ENCODE assay signal across 13 cellular contexts in genomic region chr6:106377061-106377540, GRCh38. TPM values are rescaled to one million over a fixed set of nuclear protein-coding genes. Genes with fewer than 3 reads are reported as not detected.
DNase-seq lines count a peak whose midpoint lies in the region; ATAC-seq and TF ChIP-seq lines count a peak whose summit lies in the region.
"Had no signal": no experiment of that assay in that cellular context is flagged by ENCODE, and none has a peak within 500 bp of the region (broad histone marks: within the 10 kb centered on the region; RNA-seq: fewer than 3 reads in every experiment).

No MANE protein-coding gene starts in this region.

- no peak overlapping the region for H2AFZ ChIP-seq in PC-9

- POLR2A ChIA-PET in PC-9 (lab: Charles Lee; ENCODE audit: unreplicated experiment), result no interaction called here

- CTCF ChIA-PET in PC-9 (lab: Charles Lee), result no interaction called here

- H3K36me3 ChIP-seq in esophagus muscularis mucosa (no peaks in the 10 kb centered on the region), PC-9 (ENCODE audit: low read depth) (0 out of 2 replicates have a peak, but pooled peaks cover 8% of the 10 kb centered on the region)
- H3K36me3 ChIP-seq: thoracic aorta had no signal

- H4K20me1 ChIP-seq in PC-9 (ENCODE audit: insufficient read depth), result no peaks in the 10 kb centered on the region

- no peak for TF ChIP-seq POLR2A in esophagus muscularis mucosa (IDR thresholded peaks at IDR 0.05; ENCODE audit: low read depth)

- H3K4me1 ChIP-seq in esophagus muscularis mucosa (no peaks in the 10 kb centered on the region), PC-9 (replicated peaks; ENCODE audit: insufficient read depth) (peaks cover 46% of the 10 kb centered on the region)

- TF ChIP-seq EP300 in esophagus muscularis mucosa (IDR thresholded peaks at IDR 0.05), result no peak

- peak; percentile 58 for ATAC-seq in GM21529 (IDR thresholded peaks at IDR 0.05; ENCODE audit: unreplicated experiment)
- no peak for ATAC-seq in HG02571 (IDR thresholded peaks at IDR 0.05; ENCODE audit: unreplicated experiment)

- H3K9me3 ChIP-seq in esophagus muscularis mucosa (no peaks in the 10 kb centered on the region), PC-9 (ENCODE audit: insufficient read depth, low read depth) (no peaks in the 10 kb centered on the region)
- H3K9me3 ChIP-seq: thoracic aorta had no signal

- H3K27me3 ChIP-seq in esophagus muscularis mucosa (no peaks in the 10 kb centered on the region), PC-9 (ENCODE audit: insufficient read depth, low read depth) (no peaks in the 10 kb centered on the region)

- no peak for TF ChIP-seq CTCF in epithelial cell of proximal tubule (conservative IDR thresholded peaks at IDR 0.05; ENCODE audit: low read depth, low read length)
- no peak for TF ChIP-seq CTCF in esophagus muscularis mucosa (IDR thresholded peaks at IDR 0.05)
- TF ChIP-seq CTCF in PC-9 (conservative IDR thresholded peaks at IDR 0.05), result no peak

- no peaks in the 10 kb centered on the region for H3K9me2 ChIP-seq in PC-9 (ENCODE audit: insufficient read depth)

- no peak overlapping the region for H3K4me2 ChIP-seq in PC-9

- H3K4me3 ChIP-seq in epithelial cell of proximal tubule (ENCODE audit: low read depth, low read length) (peak overlapping the region; percentile 12), esophagus muscularis mucosa (no peak overlapping the region), PC-9 (no peak overlapping the region)
- H3K4me3 ChIP-seq: thoracic aorta had no signal

- H3K27ac ChIP-seq in esophagus muscularis mucosa (replicated peaks in 1 of 4) (no peak overlapping the region), PC-9 (no peak overlapping the region)
- H3K27ac ChIP-seq: thoracic aorta had no signal

- no TSS peak for BruUV-seq in PC-9 (replicated peaks; lab: Mats Ljungman, UMichigan)

- DNase-seq in OCI-M1 (lab: John Stamatoyannopoulos, UW), result peak; percentile 30
- peak; percentile 59 for DNase-seq in epithelial cell of proximal tubule (ENCODE audit: low read depth)
- DNase-seq in renal cortical epithelial cell (ENCODE audit: low read depth), result peak; percentile 90
- DNase-seq in NCI-H526 (lab: John Stamatoyannopoulos, UW), result no peak
- DNase-seq in esophagus muscularis mucosa (ENCODE audit: extremely low spot score), result no peak
- DNase-seq in PC-9, result no peak
- DNase-seq: DMS 273 treated with DMSO at 0.1 percent for 48 hours, Kasumi-1, NCI-H69, T-helper 2 cell had no signal

- H3F3A ChIP-seq in PC-9 (ENCODE audit: insufficient read depth, low read depth), result peaks cover 17% of the 10 kb centered on the region

- WGBS in esophagus muscularis mucosa, result 22% methylated on average over 5 of the region's 5 CpGs

- intact Hi-C loops in esophagus muscularis mucosa (cut with DNase I), result no loop called here
- intact Hi-C loops in PC-9 (cut with micrococcal nuclease; ENCODE audit: unreplicated experiment), result no loop called here

- H3K79me2 ChIP-seq in PC-9 (ENCODE audit: low read depth), result peaks cover 17% of the 10 kb centered on the region

RNA-seq across cellular contexts. Expression of gene CRYBG1, which starts 16.6 kb away (rescaled TPM):
- total RNA-seq in epithelial cell of proximal tubule (6.5 and 10.3 TPM in 2 replicates), renal cortical epithelial cell (13.9 and 16.3 TPM in 2 replicates), esophagus muscularis mucosa (1 to 10 TPM; 2.1 to 4.5 (median 3.6) TPM), PC-9 (2021) (42.7 and 49.3 TPM in 2 replicates)

RNA-seq across cellular contexts. Expression of gene ATG5, which starts 51.5 kb away (rescaled TPM):
- 25.5 and 28.1 TPM in 2 replicates for total RNA-seq in epithelial cell of proximal tubule
- total RNA-seq in renal cortical epithelial cell, result 64.8 and 76.5 TPM in 2 replicates
- 10 to 100 TPM; 25.3 to 47.8 (median 35.2) TPM for total RNA-seq in esophagus muscularis mucosa
- 38.1 and 39.8 TPM in 2 replicates for total RNA-seq in PC-9 (2021)

Comparison
In these comparisons a context has a peak if more than half of its experiments do, and no peak if none do; other contexts are left out.
1. DNase-seq: peak in OCI-M1 (single experiment), epithelial cell of proximal tubule (single experiment) and renal cortical epithelial cell (single experiment); none in NCI-H526 (0 of 2), esophagus muscularis mucosa (single experiment) and PC-9 (0 of 2).